16 cellular contexts compared by ENCODE assay signal in the genomic region with DNA sequence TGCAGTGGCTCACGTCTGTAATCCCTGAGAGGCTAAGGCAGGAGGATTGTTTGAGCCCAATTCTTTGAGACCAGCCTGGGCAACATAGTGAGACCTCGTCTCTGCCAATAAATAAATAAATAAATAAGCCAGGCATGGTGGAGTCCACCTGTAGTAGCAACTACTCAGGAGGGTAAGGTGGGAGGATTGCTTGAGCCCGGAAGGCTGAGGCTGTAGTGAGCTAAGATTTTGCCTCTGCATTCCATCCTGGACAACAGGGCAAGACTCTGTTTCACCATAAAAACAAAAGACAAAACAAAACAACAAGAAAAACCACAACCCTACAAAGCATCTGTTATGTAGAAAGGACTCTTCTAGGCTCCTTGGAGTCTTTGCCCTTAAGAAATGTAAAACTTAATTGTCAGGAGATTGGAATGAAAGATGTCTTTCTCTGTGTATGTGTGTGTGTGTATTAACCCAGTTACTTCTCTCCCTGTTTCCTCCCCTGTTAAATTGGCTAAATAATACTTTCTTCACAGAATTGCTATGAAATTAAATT. TPM values are rescaled to one million over a fixed set of nuclear protein-coding genes. Genes with fewer than 3 reads are reported as not detected.
A peak's percentile ranks its signal among the peaks of the same experiment; 100 is the strongest.
DNase-seq lines count a peak whose midpoint lies in the region; ATAC-seq lines count a peak whose summit lies in the region.
"Had no signal": no experiment of that assay in that cellular context is flagged by ENCODE, and none has a peak within 500 bp of the region (broad histone marks: within the 10 kb centered on the region; RNA-seq: fewer than 3 reads in every experiment).

No MANE protein-coding gene starts in this region.

- H3K4me1 ChIP-seq in aorta (ENCODE audit: control insufficient read depth in 1 of 2, insufficient read depth in 2 of 2, low read length in 2 of 2), result peaks cover 0 to 5% of the 10 kb centered on the region in 2 donors

- no peaks in the 10 kb centered on the region for H3K27me3 ChIP-seq in aorta (ENCODE audit: control insufficient read depth in 1 of 2, insufficient read depth in 2 of 2, low read length in 1 of 2)
- H3K27me3 ChIP-seq: dorsolateral prefrontal cortex, neural progenitor cell, thyroid gland had no signal

- peak; percentile 15 for DNase-seq in AG08396 (ENCODE audit: low spot score)
- peak; percentile 71 for DNase-seq in HCEC 1CT
- DNase-seq in astrocyte of the hippocampus (ENCODE audit: low read depth, low spot score), result peak; percentile 45
- peak; percentile 2 for DNase-seq in inferior parietal cortex (ENCODE audit: extremely low spot score)
- no peak for DNase-seq in aorta
- DNase-seq in NCI-H1092 treated with DMSO at 0.1 percent for 48 hours (lab: John Stamatoyannopoulos, UW), result no peak
- no peak for DNase-seq in cardiac septum (ENCODE audit: low spot score)
- no peak for DNase-seq in activated CD4-positive, alpha-beta T cell treated with anti-CD3 and anti-CD28 coated beads, Interleukin-2, amount 50 U/mL, for 48 hours
- DNase-seq: activated B cell treated with CpG ODN at 0.5 μM for 24 hours; activated T-cell treated with anti-CD3 and anti-CD28 coated beads, Interleukin-2, amount 50 U/mL, for 72 hours; CD4-positive, alpha-beta T cell; dorsolateral prefrontal cortex; NCI-H2227 treated with DMSO at 0.1 percent for 48 hours; retina; thyroid gland had no signal

- WGBS in aorta, 2 donors, result 76 to 86% methylated on average over 3 of the region's 3 CpGs

- H3K36me3 ChIP-seq in aorta (ENCODE audit: control insufficient read depth in 1 of 2, insufficient read depth in 2 of 2, low read length in 1 of 2), result no peaks in the 10 kb centered on the region
- H3K36me3 ChIP-seq: neural progenitor cell, thyroid gland had no signal

- no peaks in the 10 kb centered on the region for H3K9me3 ChIP-seq in aorta (ENCODE audit: control insufficient read depth, low read length)
- H3K9me3 ChIP-seq: thyroid gland had no signal

- no peak overlapping the region for H3K4me3 ChIP-seq in aorta (ENCODE audit: low read length in 2 of 2)
- H3K4me3 ChIP-seq: neural progenitor cell, thyroid gland had no signal

- H3K27ac ChIP-seq in aorta (ENCODE audit: low read depth in 1 of 2, low read length in 2 of 2), result no peak overlapping the region
- H3K27ac ChIP-seq: dorsolateral prefrontal cortex, neural progenitor cell, thyroid gland had no signal

- no peak for ATAC-seq in aorta (ENCODE audit: low FRiP score)
- ATAC-seq: activated T-cell treated with anti-CD3 and anti-CD28 coated beads, Interleukin-2, amount 50 U/mL, for 72 hours had no signal

- intact Hi-C loops in aorta (cut with DNase I) (loop anchor here in 1 of 2 donors (10.0 kb wide), 1 partner anchor 1346 kb away; no protein-coding TSS in a partner anchor), cardiac septum (cut with DNase I) (no loop called here)

RNA-seq across cellular contexts. Expression of gene NECTIN3, which starts 9.5 kb away (rescaled TPM):
- 10 to 100 TPM; 30.1 to 32.2 TPM for total RNA-seq in aorta
- 1 to 10 TPM; 5.1 to 7.6 TPM for polyA plus RNA-seq in aorta
- 8.2 TPM for total RNA-seq in cardiac septum

Comparison
In these comparisons a context has a peak if more than half of its experiments do, and no peak if none do; other contexts are left out.
1. DNase-seq: peak in AG08396 (single experiment), HCEC 1CT (single experiment), astrocyte of the hippocampus (single experiment) and inferior parietal cortex (single experiment); none in aorta (0 of 2), NCI-H1092 treated with DMSO at 0.1 percent for 48 hours (single experiment), cardiac septum (single experiment) and activated CD4-positive, alpha-beta T cell treated with anti-CD3 and anti-CD28 coated beads, Interleukin-2, amount 50 U/mL, for 48 hours (0 of 2).